In the genomic region with DNA sequence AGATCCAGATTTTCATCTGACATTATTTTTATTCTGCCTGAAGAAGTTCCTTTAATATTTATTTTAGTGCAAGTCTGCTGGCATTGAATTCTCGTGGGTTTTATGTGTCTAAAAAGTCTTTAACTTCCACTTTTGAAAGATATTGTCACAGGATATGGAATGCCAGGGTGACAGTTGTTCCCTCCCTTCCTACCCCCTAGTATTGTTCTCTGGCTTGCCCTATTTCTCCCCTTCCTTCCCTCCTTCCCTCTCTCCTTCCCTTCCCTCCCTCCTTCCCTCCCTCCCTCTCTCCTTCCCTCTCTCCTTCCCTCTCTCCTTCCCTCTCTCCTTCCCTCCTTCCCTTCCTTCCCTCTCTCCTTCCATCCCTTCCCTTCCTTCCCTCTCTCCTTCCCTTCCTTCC, we compare ENCODE assay signal across 2 cellular contexts.
TF ChIP-seq lines count a peak whose summit lies in the region.

No MANE protein-coding gene starts in this region.

TF ChIP-seq in HepG2, 621 proteins besides CTCF, POLR2A, EP300 and RAD21:
- TF ChIP-seq PCBP1 (IDR thresholded peaks at IDR 0.05; ENCODE audit: borderline replicate concordance, low read depth, low read length) (0 out of 2 replicates have a peak, but pooled peaks have one; percentile 70), HNRNPK (IDR thresholded peaks at IDR 0.05; ENCODE audit: low read depth, low read length, poor library complexity, severe bottlenecking) (peak; percentile 87)
- TF ChIP-seq, protein P1, sequence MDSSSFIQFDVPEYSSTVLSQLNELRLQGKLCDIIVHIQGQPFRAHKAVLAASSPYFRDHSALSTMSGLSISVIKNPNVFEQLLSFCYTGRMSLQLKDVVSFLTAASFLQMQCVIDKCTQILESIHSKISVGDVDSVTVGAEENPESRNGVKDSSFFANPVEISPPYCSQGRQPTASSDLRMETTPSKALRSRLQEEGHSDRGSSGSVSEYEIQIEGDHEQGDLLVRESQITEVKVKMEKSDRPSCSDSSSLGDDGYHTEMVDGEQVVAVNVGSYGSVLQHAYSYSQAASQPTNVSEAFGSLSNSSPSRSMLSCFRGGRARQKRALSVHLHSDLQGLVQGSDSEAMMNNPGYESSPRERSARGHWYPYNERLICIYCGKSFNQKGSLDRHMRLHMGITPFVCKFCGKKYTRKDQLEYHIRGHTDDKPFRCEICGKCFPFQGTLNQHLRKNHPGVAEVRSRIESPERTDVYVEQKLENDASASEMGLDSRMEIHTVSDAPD (CRISPR knock-in tag; IDR thresholded peaks at IDR 0.05): no peak

TF ChIP-seq in HEK293, 187 proteins besides CTCF, POLR2A, EP300 and RAD21:
- TF ChIP-seq BCL11B (tag by site-specific recombination; IDR thresholded peaks at IDR 0.05; ENCODE audit: low read depth) (no peak), ZNF366 (tag by site-specific recombination; conservative IDR thresholded peaks at IDR 0.05) (peak; percentile 31; the same call in 1 of the 2 replicates)
